Comparison of ENCODE assay signal across 18 cellular contexts in genomic region chr1:151936203-151936602, GRCh38. TPM values are rescaled to one million over a fixed set of nuclear protein-coding genes. Genes with fewer than 3 reads are reported as not detected.
A peak's percentile ranks its signal among the peaks of the same experiment; 100 is the strongest.
DNase-seq lines count a peak whose midpoint lies in the region; ATAC-seq and TF ChIP-seq lines count a peak whose summit lies in the region.
"Had no signal": no experiment of that assay in that cellular context is flagged by ENCODE, and none has a peak within 500 bp of the region (broad histone marks: within the 10 kb centered on the region; RNA-seq: fewer than 3 reads in every experiment).

No MANE protein-coding gene starts in this region.

- intact Hi-C loops in Calu3 (cut with micrococcal nuclease; ENCODE audit: unreplicated experiment) (loop anchor here (5.0 kb wide), 1 partner anchor 251 kb away; no protein-coding TSS in a partner anchor), Panc1 (cut with micrococcal nuclease; ENCODE audit: unreplicated experiment) (loop anchor here (10.0 kb wide), 1 partner anchor 249 kb away; no protein-coding TSS in a partner anchor), left colon (cut with DNase I, micrococcal nuclease) (no loop called here), prostate gland (cut with DNase I) (no loop called here), posterior vena cava (cut with DNase I) (no loop called here)

- H3K27me3 Mint-ChIP-seq in Calu3 (ENCODE audit: unreplicated experiment): no peaks in the 10 kb centered on the region

- no peaks in the 10 kb centered on the region for H3K27me3 ChIP-seq in Panc1 (ENCODE audit: control insufficient read depth, insufficient read depth, low read length)
- no peaks in the 10 kb centered on the region for H3K27me3 ChIP-seq in prostate gland (replicated peaks; ENCODE audit: insufficient read depth)
- no peaks in the 10 kb centered on the region for H3K27me3 ChIP-seq in Karpas-422 (ENCODE audit: low read length)

- H3K36me3 ChIP-seq in Panc1 (ENCODE audit: control insufficient read depth, insufficient read depth, low read length) (no peaks in the 10 kb centered on the region), prostate gland (no peaks in the 10 kb centered on the region), Karpas-422 (ENCODE audit: insufficient read depth, low read length) (no peaks in the 10 kb centered on the region)

- peak overlapping the region; percentile 17 for H3K4me3 Mint-ChIP-seq in Calu3 (ENCODE audit: low read depth, unreplicated experiment)
- H3K4me3 Mint-ChIP-seq: CD14-positive monocyte had no signal

- TF ChIP-seq CTCF in Calu3 (IDR thresholded peaks at IDR 0.05; ENCODE audit: unreplicated experiment) (no peak), Panc1 (IDR thresholded peaks at IDR 0.05) (no peak), prostate gland (IDR thresholded peaks at IDR 0.05) (no peak)

- H3K27ac ChIP-seq in Panc1 (ENCODE audit: low read length) (peak overlapping the region; percentile 81), prostate gland (peak overlapping the region; percentile 17 to 54), Karpas-422 (ENCODE audit: low read length) (no peak overlapping the region)
- H3K27ac ChIP-seq: HL-60 had no signal

- POLR2A ChIA-PET in Panc1 (lab: Charles Lee): interaction anchor here (0.9 to 1.3 kb wide), 2 partner anchors 41 to 54 kb away, joined by 3 read pairs; no protein-coding TSS in a partner anchor

- peaks cover 2% of the 10 kb centered on the region for H3K36me3 Mint-ChIP-seq in Calu3 (ENCODE audit: insufficient read depth, unreplicated experiment)

- no peaks in the 10 kb centered on the region for H4K20me1 ChIP-seq in Karpas-422 (ENCODE audit: insufficient read depth, low read depth, low read length)

- DNase-seq in Calu3 (no peak), Panc1 (ENCODE audit: low read depth, low spot score) (no peak), left colon (no peak), prostate gland (ENCODE audit: low spot score) (no peak), Karpas-422 (no peak), posterior vena cava (ENCODE audit: low spot score) (no peak)
- DNase-seq: ACHN, AML-193, DMS153, NCI-H1092, NCI-H146, NCI-H2081, NCI-H748 treated with DMSO at 0.1 percent for 48 hours had no signal

- peak overlapping the region; percentile 60 for H3K27ac Mint-ChIP-seq in Calu3 (ENCODE audit: unreplicated experiment)

- H3K9me2 ChIP-seq in Karpas-422 (replicated peaks; ENCODE audit: insufficient read depth, low read length): no peaks in the 10 kb centered on the region

- CTCF ChIA-PET in Calu3 (lab: Charles Lee): interaction anchor here (1.1 to 6.7 kb wide), 9 partner anchors 8 to 98 kb away, joined by 3 to 90 read pairs (median 6); no protein-coding TSS in a partner anchor
- CTCF ChIA-PET in Panc1 (lab: Charles Lee): interaction anchor here (0.6 to 4.7 kb wide), 3 partner anchors 60 to 101 kb away, joined by 3 to 35 read pairs (median 5); no protein-coding TSS in a partner anchor

- no peak overlapping the region; a peak in 1 of 4 replicates for H3K4me3 ChIP-seq in Panc1 (ENCODE audit: low read depth in 2 of 2, low read length in 2 of 2)
- H3K4me3 ChIP-seq in prostate gland: no peak overlapping the region
- no peak overlapping the region for H3K4me3 ChIP-seq in Karpas-422 (ENCODE audit: low read length)
- H3K4me3 ChIP-seq: K562 had no signal

- H3K4me2 ChIP-seq in Karpas-422 (ENCODE audit: low read depth, low read length, poor library complexity, severe bottlenecking): no peak overlapping the region

- ATAC-seq in Panc1 (no peak), left colon (peak; percentile 70), HG02763 (IDR thresholded peaks at IDR 0.05; ENCODE audit: unreplicated experiment) (no peak), GM19328 (IDR thresholded peaks at IDR 0.05; ENCODE audit: unreplicated experiment) (no peak)

- no peak for TF ChIP-seq POLR2A in prostate gland (IDR thresholded peaks at IDR 0.05)

- BruUV-seq in Calu3 (replicated peaks; lab: Mats Ljungman, UMichigan) (no TSS peak), Panc1 (replicated peaks; lab: Mats Ljungman, UMichigan) (no TSS peak)

- H3K9me3 ChIP-seq in Panc1 (ENCODE audit: control insufficient read depth, insufficient read depth, low read depth, low read length) (no peaks in the 10 kb centered on the region), prostate gland (no peaks in the 10 kb centered on the region), Karpas-422 (ENCODE audit: low read length) (no peaks in the 10 kb centered on the region)

- H2AFZ ChIP-seq in Karpas-422 (ENCODE audit: low read length): no peak overlapping the region

- H3K4me1 ChIP-seq in Panc1 (ENCODE audit: control insufficient read depth, insufficient read depth, low read length): peaks cover 36% of the 10 kb centered on the region
- no peaks in the 10 kb centered on the region for H3K4me1 ChIP-seq in prostate gland (replicated peaks)
- peaks cover 50% of the 10 kb centered on the region for H3K4me1 ChIP-seq in Karpas-422 (ENCODE audit: low read length)

- H3K79me2 ChIP-seq in Karpas-422 (ENCODE audit: low read length): no peaks in the 10 kb centered on the region

- peaks cover 34% of the 10 kb centered on the region for H3K4me1 Mint-ChIP-seq in Calu3 (ENCODE audit: low read depth, unreplicated experiment)

- in situ Hi-C loops in Panc1 (cut with HindIII; ENCODE audit: low pct_unique_long_range_greater_than_20kb, low sequenced_read_pairs): no loop called here

- WGBS in prostate gland: 23% methylated on average over 1 of the region's 1 CpG

- no peaks in the 10 kb centered on the region for H3K9me3 Mint-ChIP-seq in Calu3 (ENCODE audit: low read depth, unreplicated experiment)
- H3K9me3 Mint-ChIP-seq: CD14-positive monocyte had no signal

- H3K9ac ChIP-seq in Karpas-422 (ENCODE audit: low read length): no peak overlapping the region

RNA-seq across cellular contexts. Expression of gene THEM4, which starts 26.9 kb away (rescaled TPM):
- total RNA-seq in Calu3 (2022): 17.2 and 18.6 TPM in 2 replicates
- 21.8 TPM for total RNA-seq in Panc1 (2021; ENCODE audit: unreplicated experiment)
- polyA plus RNA-seq in Panc1 (2012; ENCODE audit: insufficient read length): 12.4 TPM
- 10 to 100 TPM in 1 of 2 donors, 1 to 10 TPM in 1; 7.3 to 11.0 TPM for total RNA-seq in left colon
- 10 to 100 TPM; 21.2 to 30.3 TPM for total RNA-seq in prostate gland
- 51.8 and 87.8 TPM in 2 replicates for total RNA-seq in Karpas-422 (2014; rRNA removed; shearing (Covaris generic); ENCODE audit: low replicate concordance)
- 1 to 10 TPM; 9.4 to 9.8 TPM for total RNA-seq in posterior vena cava

RNA-seq across cellular contexts. Expression of gene S100A10, which starts 57.5 kb away (rescaled TPM):
- total RNA-seq in Calu3 (2022): 882 and 921 TPM in 2 replicates
- total RNA-seq in Panc1 (2021; ENCODE audit: unreplicated experiment): 1,621 TPM
- polyA plus RNA-seq in Panc1 (2012; ENCODE audit: insufficient read length): 1,294 TPM
- 1,000 to 10,000 TPM; 1,029 to 1,322 TPM for total RNA-seq in left colon
- total RNA-seq in prostate gland: 10 to 100 TPM; 61.7 to 72.1 TPM
- total RNA-seq in Karpas-422 (2014; rRNA removed; shearing (Covaris generic); ENCODE audit: low replicate concordance): 0.56 and 4.2 TPM in 2 replicates
- total RNA-seq in posterior vena cava: 100 to 1,000 TPM; 244 to 281 TPM

Comparison
In these comparisons a context has a peak if more than half of its experiments do, and no peak if none do; other contexts are left out.
1. RNA of gene S100A10, which starts 57.5 kb away (total RNA-seq): 1,621 TPM in Panc1 (single experiment), 1,029 to 1,322 TPM in left colon, 882 to 921 TPM in Calu3, 244 to 281 TPM in posterior vena cava and 61.7 to 72.1 TPM in prostate gland; 0.56 to 4.2 TPM in Karpas-422; every median in the first group is over 10 times any median in the second.
2. intact Hi-C loops: an anchor here in Calu3 (5.0 kb wide) and Panc1 (10.0 kb wide); none called in left colon, prostate gland and posterior vena cava.